Comparison of ENCODE assay signal across 17 cellular contexts in genomic region chr6:75449625-75450206, GRCh38. TPM values are rescaled to one million over a fixed set of nuclear protein-coding genes. Genes with fewer than 3 reads are reported as not detected.
DNase-seq lines count a peak whose midpoint lies in the region; ATAC-seq, FAIRE-seq and TF ChIP-seq lines count a peak whose summit lies in the region.
"Had no signal": no experiment of that assay in that cellular context is flagged by ENCODE, and none has a peak within 500 bp of the region (broad histone marks: within the 10 kb centered on the region; RNA-seq: fewer than 3 reads in every experiment).

No MANE protein-coding gene starts in this region.

- TF ChIP-seq POLR2A in H54 (IDR thresholded peaks at IDR 0.05; ENCODE audit: low read depth, low read length) (no peak), Peyer's patch (IDR thresholded peaks at IDR 0.05) (no peak)

- H3K27me3 ChIP-seq in adipocyte (replicated peaks; ENCODE audit: control insufficient read depth, insufficient read depth, low read length) (no peaks in the 10 kb centered on the region), Peyer's patch (no peaks in the 10 kb centered on the region)
- H3K27me3 ChIP-seq: body of pancreas had no signal

- H3K36me3 ChIP-seq in adipocyte (ENCODE audit: control insufficient read depth, insufficient read depth, low read length, severe bottlenecking), result no peaks in the 10 kb centered on the region
- no peaks in the 10 kb centered on the region for H3K36me3 ChIP-seq in Peyer's patch
- H3K36me3 ChIP-seq: WERI-Rb-1 had no signal

- no peak for ATAC-seq in activated T-cell treated with anti-CD3 and anti-CD28 coated beads, Interleukin-2, amount 50 U/mL, for 4 hours
- ATAC-seq: body of pancreas; natural killer cell treated with Interleukin-12 subunit alpha and Interleukin-12 subunit beta and Interleukin-15 and Interleukin-18, amount 100 ng/mL, for 72 hours had no signal

- H3K4me3 ChIP-seq in adipocyte (ENCODE audit: low read length), result no peak overlapping the region
- no peak overlapping the region for H3K4me3 ChIP-seq in fibroblast of villous mesenchyme (ENCODE audit: low read depth, low read length)
- H3K4me3 ChIP-seq in Peyer's patch, result no peak overlapping the region
- H3K4me3 ChIP-seq: body of pancreas had no signal

- H3K9ac ChIP-seq in adipocyte (ENCODE audit: low read length), result no peak overlapping the region

- no peak overlapping the region for H3K27ac ChIP-seq in Peyer's patch
- H3K27ac ChIP-seq: body of pancreas, WERI-Rb-1 had no signal

- no peak overlapping the region for H3K4me3 Mint-ChIP-seq in activated T-cell treated with anti-CD3 and anti-CD28 coated beads, Interleukin-2, amount 50 U/mL, for 4 hours
- H3K4me3 Mint-ChIP-seq: CD4-positive, alpha-beta memory T cell; natural killer cell treated with Interleukin-12 subunit alpha and Interleukin-12 subunit beta and Interleukin-15 and Interleukin-18, amount 100 ng/mL, for 72 hours had no signal

- TF ChIP-seq CTCF in fibroblast of villous mesenchyme (IDR thresholded peaks at IDR 0.05; ENCODE audit: insufficient read depth, low read depth, low read length) (no peak), Peyer's patch (IDR thresholded peaks at IDR 0.05) (no peak)

- peak; percentile 12 for DNase-seq in H54 (ENCODE audit: insufficient read length, low spot score)
- peak; percentile 72 for DNase-seq in adipocyte (ENCODE audit: low read depth)
- DNase-seq in fibroblast of villous mesenchyme (ENCODE audit: low read depth), result peak; percentile 32
- no peak for DNase-seq in activated CD4-positive, alpha-beta T cell treated with anti-CD3 and anti-CD28 coated beads, Interleukin-2, amount 50 U/mL, for 1 hour
- DNase-seq in activated T-cell treated with anti-CD3 and anti-CD28 coated beads, Interleukin-2, amount 50 U/mL, for 4 hours, result no peak
- no peak for DNase-seq in Peyer's patch
- DNase-seq in NCI-H748 treated with DMSO at 0.1 percent for 48 hours (lab: John Stamatoyannopoulos, UW), result no peak
- DNase-seq: activated effector memory CD4-positive, alpha-beta T cell treated with Interleukin-2 at 50 U/mL for 16 hours; body of pancreas; CD4-positive, alpha-beta memory T cell; DND-41; foreskin melanocyte; NCI-H1694 treated with DMSO at 0.1 percent for 48 hours; NCI-H510A; OCI-M1; WERI-Rb-1 had no signal

- no peak for FAIRE-seq in H54 (lab: Jason Lieb, UNC)

- H3K4me1 ChIP-seq in adipocyte (ENCODE audit: control insufficient read depth, insufficient read depth, low read length), result peaks cover 11% of the 10 kb centered on the region
- H3K4me1 ChIP-seq in Peyer's patch, result no peaks in the 10 kb centered on the region
- H3K4me1 ChIP-seq: body of pancreas had no signal

- no peaks in the 10 kb centered on the region for H3K9me3 Mint-ChIP-seq in activated T-cell treated with anti-CD3 and anti-CD28 coated beads, Interleukin-2, amount 50 U/mL, for 4 hours

- no peaks in the 10 kb centered on the region for H3K9me3 ChIP-seq in adipocyte (ENCODE audit: control insufficient read depth, low read length)
- no peaks in the 10 kb centered on the region for H3K9me3 ChIP-seq in Peyer's patch
- H3K9me3 ChIP-seq: body of pancreas had no signal

- peaks cover 2% of the 10 kb centered on the region for H3K27me3 Mint-ChIP-seq in activated T-cell treated with anti-CD3 and anti-CD28 coated beads, Interleukin-2, amount 50 U/mL, for 4 hours (ENCODE audit: low read depth)

- no peaks in the 10 kb centered on the region for H3K36me3 Mint-ChIP-seq in activated T-cell treated with anti-CD3 and anti-CD28 coated beads, Interleukin-2, amount 50 U/mL, for 4 hours (ENCODE audit: insufficient read depth)
- H3K36me3 Mint-ChIP-seq: CD4-positive, alpha-beta memory T cell; natural killer cell treated with Interleukin-12 subunit alpha and Interleukin-12 subunit beta and Interleukin-15 and Interleukin-18, amount 100 ng/mL, for 72 hours had no signal

- no peaks in the 10 kb centered on the region for H3K4me1 Mint-ChIP-seq in activated T-cell treated with anti-CD3 and anti-CD28 coated beads, Interleukin-2, amount 50 U/mL, for 4 hours (ENCODE audit: low read depth)
- H3K4me1 Mint-ChIP-seq: CD4-positive, alpha-beta memory T cell had no signal

RNA-seq across cellular contexts. Expression of gene FILIP1, which starts 43.9 kb away (rescaled TPM):
- total RNA-seq in fibroblast of villous mesenchyme (0.32 and 0.43 TPM in 2 replicates), Peyer's patch (1 to 10 TPM; 1.1 to 7.4 (median 4.0) TPM)
- under 1 TPM in 1 of 3 donors, not detected in 2; 0.05 TPM for total RNA-seq in activated T-cell treated with anti-CD3 and anti-CD28 coated beads, Interleukin-2, amount 50 U/mL, for 4 hours
- total RNA-seq: CD4-positive, alpha-beta memory T cell; natural killer cell treated with Interleukin-12 subunit alpha and Interleukin-12 subunit beta and Interleukin-15 and Interleukin-18, amount 100 ng/mL, for 72 hours had no signal

Comparison
In these comparisons a context has a peak if more than half of its experiments do, and no peak if none do; other contexts are left out.
1. DNase-seq: peak in H54 (single experiment), adipocyte (single experiment) and fibroblast of villous mesenchyme (single experiment); none in activated CD4-positive, alpha-beta T cell treated with anti-CD3 and anti-CD28 coated beads, Interleukin-2, amount 50 U/mL, for 1 hour (single experiment), activated T-cell treated with anti-CD3 and anti-CD28 coated beads, Interleukin-2, amount 50 U/mL, for 4 hours (single experiment), Peyer's patch (0 of 3) and NCI-H748 treated with DMSO at 0.1 percent for 48 hours (single experiment).